ENCODE assay signal across 1 cellular context in genomic region chr2:218399391-218400166, GRCh38.
TF ChIP-seq lines count a peak whose summit lies in the region.

Gene CTDSP1 (plus strand): TSS chr2:218399868. CDS start chr2:218400091, 223 bp downstream.

TF ChIP-seq in HepG2, 621 proteins besides CTCF, POLR2A, EP300 and RAD21 (continued from another document and continues in another):
- 0 out of 2 replicates have a peak, but pooled peaks have one; percentile 4 for TF ChIP-seq DMTF1 (CRISPR knock-in tag; IDR thresholded peaks at IDR 0.05)
- TF ChIP-seq ZBTB46 (CRISPR knock-in tag; IDR thresholded peaks at IDR 0.05; ENCODE audit: borderline replicate concordance) = no peak
- TF ChIP-seq PAXIP1 (CRISPR knock-in tag; conservative IDR thresholded peaks at IDR 0.05) = no peak
- TF ChIP-seq RFX3 (CRISPR knock-in tag; IDR thresholded peaks at IDR 0.05) = no peak
- TF ChIP-seq ZNF496 (CRISPR knock-in tag; IDR thresholded peaks at IDR 0.05; ENCODE audit: insufficient replicate concordance) = no peak
- TF ChIP-seq FLYWCH1 (CRISPR knock-in tag; IDR thresholded peaks at IDR 0.05) = no peak
- TF ChIP-seq ZBTB37 (CRISPR knock-in tag; IDR thresholded peaks at IDR 0.05) = no peak
- TF ChIP-seq ATF5 (CRISPR knock-in tag; IDR thresholded peaks at IDR 0.05; ENCODE audit: low read depth) = no peak
- 0 out of 2 replicates have a peak, but pooled peaks have one; percentile 73 for TF ChIP-seq ZFP36L2 (CRISPR knock-in tag; IDR thresholded peaks at IDR 0.05)
- TF ChIP-seq FOXM1 (CRISPR knock-in tag; IDR thresholded peaks at IDR 0.05) = no peak
- no peak for TF ChIP-seq ZNF781 (CRISPR knock-in tag; IDR thresholded peaks at IDR 0.05; ENCODE audit: borderline replicate concordance, not compliant biosample characterization)
- TF ChIP-seq NKX3-1 (CRISPR knock-in tag; IDR thresholded peaks at IDR 0.05) = no peak; the same call in none of the 2 replicates
- TF ChIP-seq CSRNP1 (CRISPR knock-in tag; IDR thresholded peaks at IDR 0.05) = peak; percentile 13; the same call in 1 of the 2 replicates
- no peak for TF ChIP-seq EHMT2 (IDR thresholded peaks at IDR 0.05; ENCODE audit: borderline replicate concordance, low read depth, low read length)
- TF ChIP-seq CEBPZ (IDR thresholded peaks at IDR 0.05; ENCODE audit: low read length) = no peak
- no peak for TF ChIP-seq SETDB1 (CRISPR knock-in tag; IDR thresholded peaks at IDR 0.05; ENCODE audit: borderline replicate concordance)
- TF ChIP-seq ISL2 (CRISPR knock-in tag; IDR thresholded peaks at IDR 0.05) = peak; percentile 51
- TF ChIP-seq TOE1 (CRISPR knock-in tag; IDR thresholded peaks at IDR 0.05) = no peak; the same call in 1 of the 2 replicates
- peak; percentile 73 for TF ChIP-seq ZNF687 (CRISPR knock-in tag; IDR thresholded peaks at IDR 0.05)
- TF ChIP-seq RXRA (CRISPR knock-in tag; IDR thresholded peaks at IDR 0.05) = no peak; the same call in 1 of the 2 replicates
- no peak for TF ChIP-seq ZC3H13 (CRISPR knock-in tag; IDR thresholded peaks at IDR 0.05)
- TF ChIP-seq ZFP62 (CRISPR knock-in tag; IDR thresholded peaks at IDR 0.05) = no peak
- TF ChIP-seq ZNF512 (CRISPR knock-in tag; IDR thresholded peaks at IDR 0.05) = no peak
- TF ChIP-seq PAWR (CRISPR knock-in tag; IDR thresholded peaks at IDR 0.05; ENCODE audit: borderline replicate concordance) = no peak
- peak; percentile 64 for TF ChIP-seq ZBTB7A (CRISPR knock-in tag; IDR thresholded peaks at IDR 0.05)
- TF ChIP-seq ZNF605 (CRISPR knock-in tag; IDR thresholded peaks at IDR 0.05) = no peak
- peak; percentile 50; the same call in 1 of the 2 replicates for TF ChIP-seq ZNF747 (CRISPR knock-in tag; IDR thresholded peaks at IDR 0.05; ENCODE audit: borderline replicate concordance)
- TF ChIP-seq SNRNP70 (IDR thresholded peaks at IDR 0.05; ENCODE audit: low read depth, low read length) = no peak
- TF ChIP-seq ARHGAP35 (CRISPR knock-in tag; IDR thresholded peaks at IDR 0.05; ENCODE audit: borderline replicate concordance) = no peak
- TF ChIP-seq RARA (CRISPR knock-in tag; IDR thresholded peaks at IDR 0.05) = peak; percentile 62; the same call in 1 of the 2 replicates
- peak; percentile 78; the same call in 1 of the 2 replicates for TF ChIP-seq ZFP36L1 (CRISPR knock-in tag; IDR thresholded peaks at IDR 0.05)
- TF ChIP-seq ZNF260 (CRISPR knock-in tag; IDR thresholded peaks at IDR 0.05; ENCODE audit: borderline replicate concordance, low read depth) = no peak
